Comparison of ENCODE assay signal across 8 cellular contexts in genomic region chr17:19447085-19447583, GRCh38. TPM values are rescaled to one million over a fixed set of nuclear protein-coding genes. Genes with fewer than 3 reads are reported as not detected.
DNase-seq lines count a peak whose midpoint lies in the region; ATAC-seq and TF ChIP-seq lines count a peak whose summit lies in the region.

No MANE protein-coding gene starts in this region.

- POLR2A ChIA-PET in A673 (lab: Charles Lee; ENCODE audit: low non-redundant PET), result interaction anchor here (0.6 kb wide), 1 partner anchor 69 kb away, joined by 4 read pairs; no protein-coding TSS in a partner anchor

- CTCF ChIA-PET in A673 (lab: Charles Lee), result interaction anchor here (0.6 to 3.3 kb wide), 6 partner anchors 62 to 412 kb away, joined by 3 to 41 read pairs (median 6); partner anchors contain the start of genes B9D1 and MAPK7

- H3K4me1 ChIP-seq in A673 (ENCODE audit: insufficient read depth, low read length, poor library complexity, severe bottlenecking), result peaks cover 32% of the 10 kb centered on the region

- BruUV-seq in A673 (replicated peaks; lab: Mats Ljungman, UMichigan), result no TSS peak

- H3K36me3 ChIP-seq in A673 (ENCODE audit: insufficient read depth, low read length, poor library complexity, severe bottlenecking), result no peaks in the 10 kb centered on the region

- H3K27me3 ChIP-seq in A673 (replicated peaks; ENCODE audit: insufficient read depth, low read depth, low read length, poor library complexity), result no peaks in the 10 kb centered on the region

- intact Hi-C loops in A673 (cut with micrococcal nuclease; ENCODE audit: unreplicated experiment), result loop anchor here (1.0 to 5.0 kb wide), 2 partner anchors 70 to 84 kb away; partner anchors contain the start of gene MAPK7

- peak; percentile 90 for TF ChIP-seq CTCF in A673 (conservative IDR thresholded peaks at IDR 0.05; ENCODE audit: low read depth, low read length)

- peak; percentile 97 for ATAC-seq in left lobe of liver
- ATAC-seq in GM18868 (IDR thresholded peaks at IDR 0.05; ENCODE audit: unreplicated experiment), result no peak

- H3K9me3 ChIP-seq in A673 (ENCODE audit: low read depth, low read length, poor library complexity, severe bottlenecking), result peaks cover 4% of the 10 kb centered on the region

- DNase-seq in A673 (ENCODE audit: low spot score) (peak; percentile 88), H4 (ENCODE audit: low spot score) (peak; percentile 60), NCI-H510A (lab: John Stamatoyannopoulos, UW) (peak; percentile 22), left lobe of liver (ENCODE audit: low spot score) (peak; percentile 64)
- peak; percentile 61 for DNase-seq in activated CD4-positive, alpha-beta T cell treated with anti-CD3 and anti-CD28 coated beads, Interleukin-2, amount 50 U/mL, for 1 hour
- DNase-seq in stimulated activated CD4-positive, alpha-beta T cell treated with anti-CD3 and anti-CD28 coated beads, Interleukin-2, amount 100 ng/mL, for 24 hours, result peak; percentile 59 to 78

- no peak overlapping the region for H3K4me3 ChIP-seq in A673 (ENCODE audit: low read depth, low read length, poor library complexity, severe bottlenecking)

- H3K27ac ChIP-seq in A673 (ENCODE audit: low read depth, low read length, poor library complexity, severe bottlenecking) (peak overlapping the region; percentile 82), cingulate gyrus (ENCODE audit: low read depth, low read length) (peak overlapping the region; percentile 78)

RNA-seq across cellular contexts. Expression of gene RNF112, which starts 36.1 kb away (rescaled TPM):
- 0.09 and 0.57 TPM in 2 replicates for total RNA-seq in A673 (2021)
- total RNA-seq in H4 (2014; rRNA removed; shearing (Covaris generic)), result 0.15 and 1.4 TPM in 2 replicates
- 0.45 TPM for total RNA-seq in left lobe of liver

Comparison
In these comparisons a context has a peak if more than half of its experiments do, and no peak if none do; other contexts are left out.
1. DNase-seq: peak in every context shown above with its lines; median percentile 88 in A673; 68 in stimulated activated CD4-positive, alpha-beta T cell treated with anti-CD3 and anti-CD28 coated beads, Interleukin-2, amount 100 ng/mL, for 24 hours; 64 in left lobe of liver; 61 in activated CD4-positive, alpha-beta T cell treated with anti-CD3 and anti-CD28 coated beads, Interleukin-2, amount 50 U/mL, for 1 hour; 60 in H4; 22 in NCI-H510A.